ENCODE assay signal across 1 cellular context in genomic region chr12:6218526-6218925, GRCh38.
TF ChIP-seq lines count a peak whose summit lies in the region.

No MANE protein-coding gene starts in this region.

TF ChIP-seq in H1, 55 proteins besides CTCF, POLR2A, EP300 and RAD21:
- TF ChIP-seq SAP30 (IDR thresholded peaks at IDR 0.05; ENCODE audit: insufficient read depth, insufficient replicate concordance, low read length) (no peak), SP2 (IDR thresholded peaks at IDR 0.05; ENCODE audit: low read length) (no peak), GTF2F1 (IDR thresholded peaks at IDR 0.05; ENCODE audit: borderline replicate concordance, low read depth, low read length) (no peak), EZH2 (IDR thresholded peaks at IDR 0.05; ENCODE audit: low read depth, low read length, severe bottlenecking) (no peak), KDM4A (IDR thresholded peaks at IDR 0.05; ENCODE audit: low read depth, low read length, severe bottlenecking) (no peak), TAF7 (optimal IDR thresholded peaks at IDR 0.05; ENCODE audit: borderline replicate concordance, low read depth, low read length) (no peak), TBP (IDR thresholded peaks at IDR 0.05; ENCODE audit: low read depth, low read length) (no peak), CBX8 (IDR thresholded peaks at IDR 0.05; ENCODE audit: borderline replicate concordance, low read depth, low read length) (no peak), CHD2 (IDR thresholded peaks at IDR 0.05; ENCODE audit: low read length) (no peak), MAFK (IDR thresholded peaks at IDR 0.05; ENCODE audit: low read depth, low read length) (no peak), NRF1 (IDR thresholded peaks at IDR 0.05; ENCODE audit: low read depth, low read length) (no peak), YY1 (IDR thresholded peaks at IDR 0.05; ENCODE audit: low read depth, low read length) (no peak), GABPA (IDR thresholded peaks at IDR 0.05; ENCODE audit: borderline replicate concordance, insufficient read depth, low read length) (no peak), RBBP5 (IDR thresholded peaks at IDR 0.05; ENCODE audit: borderline replicate concordance, low read depth, low read length) (no peak), SP4 (IDR thresholded peaks at IDR 0.05; ENCODE audit: low read length) (no peak), ZNF274 (IDR thresholded peaks at IDR 0.05; ENCODE audit: borderline replicate concordance, extremely low read depth, low read length) (no peak)
